ENCODE assay signal across 17 cellular contexts in genomic region chr15:76217029-76217866, GRCh38.
A peak's percentile ranks its signal among the peaks of the same experiment; 100 is the strongest.
DNase-seq lines count a peak whose midpoint lies in the region; ATAC-seq and TF ChIP-seq lines count a peak whose summit lies in the region.
"Had no signal": no experiment of that assay in that cellular context is flagged by ENCODE, and none has a peak within 500 bp of the region (broad histone marks: within the 10 kb centered on the region; RNA-seq: fewer than 3 reads in every experiment).

No MANE protein-coding gene starts in this region.

- POLR2A ChIA-PET in activated CD4-positive, alpha-beta memory T cell treated with anti-CD3 and anti-CD28 coated beads for 36 hours (lab: Charles Lee): no interaction called here

- no TSS peak for BruUV-seq in Calu3 (replicated peaks; lab: Mats Ljungman, UMichigan)

- H3K27me3 Mint-ChIP-seq in Calu3 (ENCODE audit: unreplicated experiment): no peaks in the 10 kb centered on the region
- no peaks in the 10 kb centered on the region for H3K27me3 Mint-ChIP-seq in mesothelial cell of epicardium (ENCODE audit: low read depth)
- H3K27me3 Mint-ChIP-seq in T-helper 2 cell treated with Interferon-gamma antibody and Interleukin-4, amounts not matched to agents 5 μg/mL and 100 μg/mL, for 36 hours (ENCODE audit: low read depth): no peaks in the 10 kb centered on the region
- no peaks in the 10 kb centered on the region for H3K27me3 Mint-ChIP-seq in type B pancreatic cell
- no peaks in the 10 kb centered on the region for H3K27me3 Mint-ChIP-seq in activated CD4-positive, alpha-beta memory T cell treated with anti-CD3 and anti-CD28 coated beads for 36 hours
- H3K27me3 Mint-ChIP-seq: stimulated activated naive CD8-positive, alpha-beta T cell treated with anti-CD3 and anti-CD28 coated beads, Interleukin-15, amount 100 ng/mL, for 72 hours had no signal

- DNase-seq in Calu3 (peak; percentile 57), NCI-H226 (peak; percentile 73), choroid plexus epithelial cell (ENCODE audit: low read depth) (peak; percentile 80), mesothelial cell of epicardium (ENCODE audit: low spot score in 2 of 2, unreplicated experiment in 2 of 2) (no peak), type B pancreatic cell (ENCODE audit: extremely low spot score, unreplicated experiment) (no peak)
- DNase-seq in T-helper 2 cell treated with Interferon-gamma antibody and Interleukin-4, amounts not matched to agents 5 μg/mL and 100 μg/mL, for 36 hours (ENCODE audit: low spot score): no peak
- DNase-seq in activated CD4-positive, alpha-beta memory T cell treated with anti-CD3 and anti-CD28 coated beads for 36 hours: no peak
- DNase-seq: activated CD8-positive, alpha-beta memory T cell treated with anti-CD3 and anti-CD28 coated beads for 24 hours; activated naive CD4-positive, alpha-beta T cell treated with anti-CD3 and anti-CD28 coated beads for 36 hours; heart left ventricle; mesendoderm; NCI-H187; OCI-M1; stimulated activated CD4-positive, alpha-beta T cell treated with anti-CD3 and anti-CD28 coated beads, Interleukin-2, amount 100 ng/mL, for 48 hours; stimulated activated naive CD8-positive, alpha-beta T cell treated with anti-CD3 and anti-CD28 coated beads, Interleukin-15, amount 100 ng/mL, for 72 hours had no signal

- H3K4me3 Mint-ChIP-seq in Calu3 (ENCODE audit: low read depth, unreplicated experiment): no peak overlapping the region
- peak overlapping the region; percentile 37 for H3K4me3 Mint-ChIP-seq in mesothelial cell of epicardium
- H3K4me3 Mint-ChIP-seq in T-helper 2 cell treated with Interferon-gamma antibody and Interleukin-4, amounts not matched to agents 5 μg/mL and 100 μg/mL, for 36 hours: no peak overlapping the region
- no peak overlapping the region for H3K4me3 Mint-ChIP-seq in type B pancreatic cell
- H3K4me3 Mint-ChIP-seq in activated CD4-positive, alpha-beta memory T cell treated with anti-CD3 and anti-CD28 coated beads for 36 hours: no peak overlapping the region
- H3K4me3 Mint-ChIP-seq: activated naive CD4-positive, alpha-beta T cell treated with anti-CD3 and anti-CD28 coated beads for 36 hours; stimulated activated naive CD8-positive, alpha-beta T cell treated with anti-CD3 and anti-CD28 coated beads, Interleukin-15, amount 100 ng/mL, for 72 hours had no signal

- TF ChIP-seq CTCF in Calu3 (IDR thresholded peaks at IDR 0.05; ENCODE audit: unreplicated experiment) (no peak), choroid plexus epithelial cell (conservative IDR thresholded peaks at IDR 0.05; ENCODE audit: low read depth, low read length) (no peak), mesothelial cell of epicardium (IDR thresholded peaks at IDR 0.05; ENCODE audit: unreplicated experiment) (no peak), type B pancreatic cell (conservative IDR thresholded peaks at IDR 0.05) (no peak)

- H3K4me1 Mint-ChIP-seq in Calu3 (ENCODE audit: low read depth, unreplicated experiment) (peaks cover 29% of the 10 kb centered on the region), mesothelial cell of epicardium (peaks cover 49% of the 10 kb centered on the region), type B pancreatic cell (ENCODE audit: unreplicated experiment) (peaks cover 6% of the 10 kb centered on the region)
- H3K4me1 Mint-ChIP-seq in T-helper 2 cell treated with Interferon-gamma antibody and Interleukin-4, amounts not matched to agents 5 μg/mL and 100 μg/mL, for 36 hours (ENCODE audit: low read depth): peaks cover 3% of the 10 kb centered on the region
- no peaks in the 10 kb centered on the region for H3K4me1 Mint-ChIP-seq in activated CD4-positive, alpha-beta memory T cell treated with anti-CD3 and anti-CD28 coated beads for 36 hours (ENCODE audit: low read depth)

- H3K4me3 ChIP-seq in choroid plexus epithelial cell (ENCODE audit: low read depth, low read length): no peak overlapping the region
- H3K4me3 ChIP-seq: heart left ventricle had no signal

- H3K36me3 Mint-ChIP-seq in Calu3 (ENCODE audit: insufficient read depth, unreplicated experiment) (peaks cover 13% of the 10 kb centered on the region), mesothelial cell of epicardium (peaks cover 30% of the 10 kb centered on the region), type B pancreatic cell (peaks cover 40% of the 10 kb centered on the region)
- H3K36me3 Mint-ChIP-seq in T-helper 2 cell treated with Interferon-gamma antibody and Interleukin-4, amounts not matched to agents 5 μg/mL and 100 μg/mL, for 36 hours (ENCODE audit: low read depth): peaks cover 22% of the 10 kb centered on the region
- H3K36me3 Mint-ChIP-seq in activated CD4-positive, alpha-beta memory T cell treated with anti-CD3 and anti-CD28 coated beads for 36 hours: peaks cover 16% of the 10 kb centered on the region

- CTCF ChIA-PET in Calu3 (lab: Charles Lee): interaction anchor here (0.6 to 1.3 kb wide), 4 partner anchors 10 to 124 kb away, joined by 3 to 9 read pairs (median 6); no protein-coding TSS in a partner anchor
- CTCF ChIA-PET in activated CD4-positive, alpha-beta memory T cell treated with anti-CD3 and anti-CD28 coated beads for 36 hours (lab: Charles Lee): interaction anchor here (0.7 kb wide), 1 partner anchor 69 kb away, joined by 3 read pairs; no protein-coding TSS in a partner anchor

- intact Hi-C loops in Calu3 (cut with micrococcal nuclease; ENCODE audit: unreplicated experiment): loop anchor here (1.0 kb wide), 1 partner anchor 21 kb away; no protein-coding TSS in a partner anchor
- intact Hi-C loops in activated CD4-positive, alpha-beta memory T cell treated with anti-CD3 and anti-CD28 coated beads for 36 hours (cut with micrococcal nuclease): no loop called here

- peak overlapping the region; percentile 3 for H3K27ac Mint-ChIP-seq in Calu3 (ENCODE audit: unreplicated experiment)
- peak overlapping the region; percentile 68 for H3K27ac Mint-ChIP-seq in mesothelial cell of epicardium
- no peak overlapping the region for H3K27ac Mint-ChIP-seq in T-helper 2 cell treated with Interferon-gamma antibody and Interleukin-4, amounts not matched to agents 5 μg/mL and 100 μg/mL, for 36 hours
- H3K27ac Mint-ChIP-seq in type B pancreatic cell: no peak overlapping the region
- H3K27ac Mint-ChIP-seq in activated CD4-positive, alpha-beta memory T cell treated with anti-CD3 and anti-CD28 coated beads for 36 hours: no peak overlapping the region
- H3K27ac Mint-ChIP-seq: activated naive CD4-positive, alpha-beta T cell treated with anti-CD3 and anti-CD28 coated beads for 36 hours had no signal

- no peak for ATAC-seq in GM18907 (IDR thresholded peaks at IDR 0.05; ENCODE audit: unreplicated experiment)
- ATAC-seq: heart left ventricle; HepG2; stimulated activated naive CD8-positive, alpha-beta T cell treated with anti-CD3 and anti-CD28 coated beads, Interleukin-15, amount 100 ng/mL, for 72 hours had no signal

- H3K9me3 Mint-ChIP-seq in Calu3 (ENCODE audit: low read depth, unreplicated experiment) (peaks cover 4% of the 10 kb centered on the region), mesothelial cell of epicardium (peaks cover 20% of the 10 kb centered on the region), type B pancreatic cell (peaks cover 10% of the 10 kb centered on the region)
- H3K9me3 Mint-ChIP-seq in T-helper 2 cell treated with Interferon-gamma antibody and Interleukin-4, amounts not matched to agents 5 μg/mL and 100 μg/mL, for 36 hours: no peaks in the 10 kb centered on the region
- no peaks in the 10 kb centered on the region for H3K9me3 Mint-ChIP-seq in activated CD4-positive, alpha-beta memory T cell treated with anti-CD3 and anti-CD28 coated beads for 36 hours
- H3K9me3 Mint-ChIP-seq: activated naive CD4-positive, alpha-beta T cell treated with anti-CD3 and anti-CD28 coated beads for 36 hours; stimulated activated naive CD8-positive, alpha-beta T cell treated with anti-CD3 and anti-CD28 coated beads, Interleukin-15, amount 100 ng/mL, for 72 hours had no signal

Comparison
In these comparisons a context has a peak if more than half of its experiments do, and no peak if none do; other contexts are left out.
1. DNase-seq: peak in Calu3 (single experiment), NCI-H226 (single experiment) and choroid plexus epithelial cell (single experiment); none in mesothelial cell of epicardium (0 of 2), T-helper 2 cell treated with Interferon-gamma antibody and Interleukin-4, amounts not matched to agents 5 μg/mL and 100 μg/mL, for 36 hours (single experiment), type B pancreatic cell (single experiment) and activated CD4-positive, alpha-beta memory T cell treated with anti-CD3 and anti-CD28 coated beads for 36 hours (single experiment).
2. H3K27ac Mint-ChIP-seq: peak in Calu3 (single experiment) and mesothelial cell of epicardium (single experiment); none in T-helper 2 cell treated with Interferon-gamma antibody and Interleukin-4, amounts not matched to agents 5 μg/mL and 100 μg/mL, for 36 hours (single experiment), type B pancreatic cell (single experiment) and activated CD4-positive, alpha-beta memory T cell treated with anti-CD3 and anti-CD28 coated beads for 36 hours (single experiment).